8 cellular contexts compared by ENCODE assay signal in genomic region chr6:33073431-33073871, GRCh38. TPM values are rescaled to one million over a fixed set of nuclear protein-coding genes. Genes with fewer than 3 reads are reported as not detected.
A peak's percentile ranks its signal among the peaks of the same experiment; 100 is the strongest.
DNase-seq lines count a peak whose midpoint lies in the region; ATAC-seq, FAIRE-seq and TF ChIP-seq lines count a peak whose summit lies in the region.

TSS of gene HLA-DPA1 (minus strand) at chr6:33073649.

- H3K4me3 Mint-ChIP-seq in activated CD8-positive, alpha-beta T cell treated with anti-CD3 and anti-CD28 coated beads, Interleukin-2, amount 10 ng/mL, durations not matched to agents 7 days and 5 days, result peak within 1 kb of the TSS; percentile 76

- TF ChIP-seq EP300 in Ishikawa (IDR thresholded peaks at IDR 0.05; ENCODE audit: borderline replicate concordance) (no peak), sigmoid colon (IDR thresholded peaks at IDR 0.05) (no peak)

- no peaks in the 10 kb centered on the region for H3K9me3 ChIP-seq in sigmoid colon

- intact Hi-C loops in head of caudate nucleus (cut with DNase I), result loop anchor here (10.0 kb wide), 1 partner anchor 59 kb away; no protein-coding TSS in a partner anchor
- intact Hi-C loops in sigmoid colon (cut with DNase I), result no loop called here

- CTCF ChIA-PET in activated CD8-positive, alpha-beta T cell treated with anti-CD3 and anti-CD28 coated beads, Interleukin-2, amount 10 ng/mL, durations not matched to agents 7 days and 5 days (lab: Charles Lee), result interaction anchor here (0.8 to 2.8 kb wide), 8 partner anchors 9 to 176 kb away, joined by 3 to 12 read pairs (median 4); no protein-coding TSS in a partner anchor

- peak; percentile 100 for TF ChIP-seq POLR2A in GM12891 (IDR thresholded peaks at IDR 0.05; ENCODE audit: low read depth, low read length)
- peak in 1 of 2 donors; percentile 20 for TF ChIP-seq POLR2A in sigmoid colon (IDR thresholded peaks at IDR 0.05)

- H3K4me1 ChIP-seq in sigmoid colon, result no peaks in the 10 kb centered on the region

- POLR2A ChIA-PET in activated CD8-positive, alpha-beta T cell treated with anti-CD3 and anti-CD28 coated beads, Interleukin-2, amount 10 ng/mL, durations not matched to agents 7 days and 5 days (lab: Charles Lee), result interaction anchor here (0.6 to 2.3 kb wide), 3 partner anchors 41 to 102 kb away, joined by 3 to 6 read pairs (median 3); no protein-coding TSS in a partner anchor

- peaks cover 0 to 3% (median 0%) of the 10 kb centered on the region in 4 donors for H3K36me3 ChIP-seq in sigmoid colon

- DNase-seq in GM12891 (ENCODE audit: insufficient read length, low spot score) (peak; percentile 42), head of caudate nucleus (peak in 23 of 42 donors; percentile 9 to 63 (median 33)), sigmoid colon (no peak), NCI-H2081 (lab: John Stamatoyannopoulos, UW) (no peak), NCI-H1694 treated with DMSO at 0.1 percent for 48 hours (lab: John Stamatoyannopoulos, UW) (no peak)
- DNase-seq in activated CD8-positive, alpha-beta T cell treated with anti-CD3 and anti-CD28 coated beads, Interleukin-2, amount 10 ng/mL, durations not matched to agents 7 days and 5 days, result peak; percentile 64

- no peak for TF ChIP-seq CTCF in sigmoid colon (IDR thresholded peaks at IDR 0.05)

- H3K27ac ChIP-seq in sigmoid colon, result peak within 1 kb of the TSS in 2 of 4 donors; percentile 44 to 64

- peak; percentile 54 for ATAC-seq in GM21526 (IDR thresholded peaks at IDR 0.05; ENCODE audit: low FRiP score, unreplicated experiment)
- peak; percentile 74 for ATAC-seq in activated CD8-positive, alpha-beta T cell treated with anti-CD3 and anti-CD28 coated beads, Interleukin-2, amount 10 ng/mL, durations not matched to agents 7 days and 5 days

- no peak for TF ChIP-seq RAD21 in Ishikawa (IDR thresholded peaks at IDR 0.05; ENCODE audit: low read depth)

- no peaks in the 10 kb centered on the region for H3K27me3 ChIP-seq in sigmoid colon

- peak within 1 kb of the TSS; percentile 12 for H3K27ac Mint-ChIP-seq in activated CD8-positive, alpha-beta T cell treated with anti-CD3 and anti-CD28 coated beads, Interleukin-2, amount 10 ng/mL, durations not matched to agents 7 days and 5 days

- 41 to 61% methylated on average over 8 of the region's 8 CpGs for WGBS in sigmoid colon, 2 donors

- FAIRE-seq in GM12891 (lab: Jason Lieb, UNC), result peak; percentile 93

- H3K36me3 Mint-ChIP-seq in activated CD8-positive, alpha-beta T cell treated with anti-CD3 and anti-CD28 coated beads, Interleukin-2, amount 10 ng/mL, durations not matched to agents 7 days and 5 days (ENCODE audit: low read depth), result peaks cover 3% of the 10 kb centered on the region

- peaks cover 43% of the 10 kb centered on the region for H3K4me1 Mint-ChIP-seq in activated CD8-positive, alpha-beta T cell treated with anti-CD3 and anti-CD28 coated beads, Interleukin-2, amount 10 ng/mL, durations not matched to agents 7 days and 5 days (ENCODE audit: low read depth)

- H3K9me3 Mint-ChIP-seq in activated CD8-positive, alpha-beta T cell treated with anti-CD3 and anti-CD28 coated beads, Interleukin-2, amount 10 ng/mL, durations not matched to agents 7 days and 5 days (ENCODE audit: insufficient read depth), result no peaks in the 10 kb centered on the region

- H3K27me3 Mint-ChIP-seq in activated CD8-positive, alpha-beta T cell treated with anti-CD3 and anti-CD28 coated beads, Interleukin-2, amount 10 ng/mL, durations not matched to agents 7 days and 5 days (ENCODE audit: low read depth), result peaks cover 6% of the 10 kb centered on the region

- H3K4me3 ChIP-seq in sigmoid colon, result peak within 1 kb of the TSS; percentile 4 to 36 (median 16)

TF ChIP-seq in GM12891, 5 proteins besides CTCF, POLR2A, EP300 and RAD21:
- no peak for TF ChIP-seq PAX5 (IDR thresholded peaks at IDR 0.05; ENCODE audit: insufficient read depth, low read length, severe bottlenecking)
- TF ChIP-seq POU2F2 (IDR thresholded peaks at IDR 0.05; ENCODE audit: low read depth, low read length), result peak; percentile 91
- peak; percentile 99 for TF ChIP-seq POLR2AphosphoS5 (IDR thresholded peaks at IDR 0.05; ENCODE audit: low read depth, low read length)
- TF ChIP-seq TAF1 (IDR thresholded peaks at IDR 0.05; ENCODE audit: low read depth, low read length), result peak; percentile 100
- peak; percentile 82 for TF ChIP-seq SPI1 (IDR thresholded peaks at IDR 0.05; ENCODE audit: low read depth, low read length)

TF ChIP-seq in Ishikawa, 13 proteins besides CTCF, POLR2A, EP300 and RAD21:
- TF ChIP-seq CREB1 (IDR thresholded peaks at IDR 0.05; ENCODE audit: low read depth) (peak; percentile 55), CEBPB (IDR thresholded peaks at IDR 0.05) (no peak), EGR1 (IDR thresholded peaks at IDR 0.05) (no peak), TAF1 (IDR thresholded peaks at IDR 0.05; ENCODE audit: low read depth) (no peak), YY1 (IDR thresholded peaks at IDR 0.05; ENCODE audit: low read depth) (no peak), USF1 (IDR thresholded peaks at IDR 0.05) (no peak), MAX (IDR thresholded peaks at IDR 0.05) (no peak)

RNA-seq across cellular contexts. Expression of gene HLA-DPA1, which starts in this region (rescaled TPM):
- polyA plus RNA-seq in GM12891 (2012; ENCODE audit: low read depth, missing spikeins), result 1,963 TPM
- total RNA-seq in activated CD8-positive, alpha-beta T cell treated with anti-CD3 and anti-CD28 coated beads, Interleukin-2, amount 10 ng/mL, durations not matched to agents 7 days and 5 days, result 10 to 100 TPM; 39.1 to 40.0 TPM
- total RNA-seq in sigmoid colon, result 10 to 100 TPM; 29.9 to 64.3 (median 46.2) TPM
- polyA plus RNA-seq in sigmoid colon, result 100 to 1,000 TPM in 2 of 3 donors, 10 to 100 TPM in 1; 49.2 to 210 (median 197) TPM

Comparison
In these comparisons a context has a peak if more than half of its experiments do, and no peak if none do; other contexts are left out.
1. DNase-seq: peak in GM12891 (single experiment), activated CD8-positive, alpha-beta T cell treated with anti-CD3 and anti-CD28 coated beads, Interleukin-2, amount 10 ng/mL, durations not matched to agents 7 days and 5 days (single experiment) and head of caudate nucleus (23 of 42); none in sigmoid colon (single experiment), NCI-H2081 (0 of 2) and NCI-H1694 treated with DMSO at 0.1 percent for 48 hours (single experiment).